19 cellular contexts compared by ENCODE assay signal in genomic region chr6:31718294-31718693, GRCh38. TPM values are rescaled to one million over a fixed set of nuclear protein-coding genes. Genes with fewer than 3 reads are reported as not detected.
DNase-seq lines count a peak whose midpoint lies in the region; ATAC-seq and TF ChIP-seq lines count a peak whose summit lies in the region.
"Had no signal": no experiment of that assay in that cellular context is flagged by ENCODE, and none has a peak within 500 bp of the region (broad histone marks: within the 10 kb centered on the region; RNA-seq: fewer than 3 reads in every experiment).

No MANE protein-coding gene starts in this region.

- no peak overlapping the region for H2AK5ac ChIP-seq in mesenchymal stem cell (ENCODE audit: low read length, severe bottlenecking)

- POLR2A ChIA-PET in WTC11 (lab: Charles Lee), result no interaction called here

- CTCF ChIA-PET in WTC11 (lab: Charles Lee), result no interaction called here

- no peak overlapping the region for H2BK15ac ChIP-seq in mesenchymal stem cell (ENCODE audit: low read depth, poor library complexity, severe bottlenecking)

- H3K14ac ChIP-seq in mesenchymal stem cell (ENCODE audit: low read length in 2 of 2), result no peak overlapping the region

- no peak overlapping the region for H3K18ac ChIP-seq in mesenchymal stem cell (ENCODE audit: low read depth in 1 of 2, low read length in 2 of 2)

- no peaks in the 10 kb centered on the region for H3K79me1 ChIP-seq in mesenchymal stem cell (replicated peaks; ENCODE audit: low read length, poor library complexity, severe bottlenecking)

- no peak overlapping the region for H2BK5ac ChIP-seq in mesenchymal stem cell (ENCODE audit: low read depth, low read length, poor library complexity, severe bottlenecking)

- H2BK12ac ChIP-seq in mesenchymal stem cell (ENCODE audit: low read length in 2 of 2), result peak overlapping the region in 1 of 2 experiments; percentile 7

- no peak overlapping the region for H3K4me3 ChIP-seq in mesenchymal stem cell (ENCODE audit: insufficient read depth in 1 of 2, low read depth in 1 of 2, low read length in 2 of 2)
- H3K4me3 ChIP-seq: testis had no signal

- H3K9me3 ChIP-seq in mesenchymal stem cell (ENCODE audit: control insufficient read depth, low read length), result no peaks in the 10 kb centered on the region
- H3K9me3 ChIP-seq: neutrophil, testis had no signal

- H3K4me2 ChIP-seq in mesenchymal stem cell (ENCODE audit: low read length, poor library complexity, severe bottlenecking), result no peak overlapping the region

- H3K23ac ChIP-seq in mesenchymal stem cell (ENCODE audit: low read length in 2 of 2), result no peak overlapping the region

- H3K27ac ChIP-seq in 22Rv1 (peak overlapping the region; percentile 90), mesenchymal stem cell (ENCODE audit: low read length, poor library complexity, severe bottlenecking) (no peak overlapping the region)
- H3K27ac ChIP-seq: neutrophil, testis had no signal

- no peak overlapping the region for H3K9ac ChIP-seq in mesenchymal stem cell (ENCODE audit: low read length)

- H3K36me3 ChIP-seq in mesenchymal stem cell (ENCODE audit: control insufficient read depth in 1 of 2, insufficient read depth in 2 of 2, low read depth in 1 of 2, low read length in 2 of 2), result no peaks in the 10 kb centered on the region
- H3K36me3 ChIP-seq: neutrophil had no signal

- H3K36me3 Mint-ChIP-seq in WTC11, result no peaks in the 10 kb centered on the region

- no peak overlapping the region for H4K8ac ChIP-seq in mesenchymal stem cell (ENCODE audit: low read length)

- H3K4me3 Mint-ChIP-seq in WTC11, result peak overlapping the region; percentile 13; the same call in 1 of the 2 replicates

- no peak overlapping the region for H2BK120ac ChIP-seq in mesenchymal stem cell (ENCODE audit: low read depth, low read length)

- peak; percentile 11 for ATAC-seq in WTC11
- ATAC-seq in HG03432 (IDR thresholded peaks at IDR 0.05; ENCODE audit: unreplicated experiment), result no peak
- no peak for ATAC-seq in HG02571 (IDR thresholded peaks at IDR 0.05; ENCODE audit: unreplicated experiment)
- ATAC-seq in GM21515 (IDR thresholded peaks at IDR 0.05; ENCODE audit: unreplicated experiment), result no peak
- no peak for ATAC-seq in GM18873 (IDR thresholded peaks at IDR 0.05; ENCODE audit: low FRiP score, unreplicated experiment)

- H3K4ac ChIP-seq in mesenchymal stem cell (ENCODE audit: low read depth in 1 of 2, low read length in 2 of 2), result no peak overlapping the region

- peaks cover 4% of the 10 kb centered on the region; the same call in 1 of the 2 replicates for H3K27me3 Mint-ChIP-seq in WTC11 (ENCODE audit: low read depth)

- H3K4me1 ChIP-seq in mesenchymal stem cell (ENCODE audit: control insufficient read depth, insufficient read depth, low read depth, low read length), result peaks cover 4% of the 10 kb centered on the region

- H3K27ac Mint-ChIP-seq in WTC11, result no peak overlapping the region

- H3K4me1 Mint-ChIP-seq in WTC11, result peaks cover 32% of the 10 kb centered on the region

- 100% methylated on average over 1 of the region's 1 CpG for WGBS in mesenchymal stem cell

- peak overlapping the region; percentile 16 for H4K91ac ChIP-seq in mesenchymal stem cell (ENCODE audit: low read length)

- DNase-seq in NCI-H1105 (lab: John Stamatoyannopoulos, UW), result peak; percentile 19
- DNase-seq in WTC11 (ENCODE audit: low spot score), result no peak
- DNase-seq in mesenchymal stem cell, result no peak
- DNase-seq: activated CD4-positive, alpha-beta T cell treated with anti-CD3 and anti-CD28 coated beads, Interleukin-2, amount 50 U/mL, for 1 hour; activated gamma-delta T cell; DMS 273 treated with DMSO at 0.1 percent for 48 hours; glutamatergic neuron; Kasumi-1; NCI-H2171; testis had no signal

- H3K27me3 ChIP-seq in mesenchymal stem cell (ENCODE audit: control insufficient read depth in 1 of 2, insufficient read depth in 1 of 2, low read length in 2 of 2), result peaks cover 10 to 29% of the 10 kb centered on the region in 2 experiments
- H3K27me3 ChIP-seq: testis had no signal

- TF ChIP-seq CTCF in 22Rv1 (IDR thresholded peaks at IDR 0.05), result no peak
- TF ChIP-seq CTCF in WTC11 (IDR thresholded peaks at IDR 0.05), result no peak

- H2AFZ ChIP-seq in mesenchymal stem cell (ENCODE audit: low read depth, low read length), result no peak overlapping the region

- no peaks in the 10 kb centered on the region for H3K9me3 Mint-ChIP-seq in WTC11

TF ChIP-seq in WTC11, 78 proteins besides CTCF, POLR2A, EP300 and RAD21 (continues in another document):
- TF ChIP-seq MLX (CRISPR knock-in tag; IDR thresholded peaks at IDR 0.05) (no peak), JAZF1 (CRISPR knock-in tag; IDR thresholded peaks at IDR 0.05) (no peak), ZNF532 (CRISPR knock-in tag; IDR thresholded peaks at IDR 0.05; ENCODE audit: borderline replicate concordance) (no peak), ZNF416 (CRISPR knock-in tag; IDR thresholded peaks at IDR 0.05) (no peak), ZBTB21 (CRISPR knock-in tag; IDR thresholded peaks at IDR 0.05; ENCODE audit: borderline replicate concordance) (no peak)

RNA-seq across cellular contexts. Expression of gene LY6G6D, which starts 3.1 kb away (rescaled TPM):
- total RNA-seq in WTC11 (2021), result not detected in 3 replicates
- not detected for polyA plus RNA-seq in mesenchymal stem cell (2013, experiment 1 of 2)
- not detected for polyA plus RNA-seq in mesenchymal stem cell (2013, experiment 2 of 2)
- total RNA-seq: A673; liver; T-helper 1 cell treated with Interleukin-12 subunit alpha and Interleukin-12 subunit beta and Interleukin-4 antibody, amounts not matched to agents 30 ng/mL and 1 ng/mL, for 36 hours; testis had no signal
- polyA plus RNA-seq: liver had no signal

RNA-seq across cellular contexts. Expression of gene LY6G6C, which starts 3.3 kb away (rescaled TPM):
- 0.21 to 0.35 TPM in 2 of 3 replicates, not detected in the other for total RNA-seq in WTC11 (2021)
- polyA plus RNA-seq in mesenchymal stem cell (2013, experiment 1 of 2), result 0.07 TPM
- polyA plus RNA-seq in mesenchymal stem cell (2013, experiment 2 of 2), result 0.10 TPM
- total RNA-seq: liver; T-helper 1 cell treated with Interleukin-12 subunit alpha and Interleukin-12 subunit beta and Interleukin-4 antibody, amounts not matched to agents 30 ng/mL and 1 ng/mL, for 36 hours had no signal
- polyA plus RNA-seq: liver had no signal

RNA-seq across cellular contexts. Expression of gene MPIG6B, which starts 4.9 kb away (rescaled TPM):
- 0.09 to 0.11 TPM (median 0.11 TPM) in 3 replicates for total RNA-seq in WTC11 (2021)
- not detected for polyA plus RNA-seq in mesenchymal stem cell (2013, experiment 1 of 2)
- polyA plus RNA-seq in mesenchymal stem cell (2013, experiment 2 of 2), result not detected
- total RNA-seq: A673; T-helper 1 cell treated with Interleukin-12 subunit alpha and Interleukin-12 subunit beta and Interleukin-4 antibody, amounts not matched to agents 30 ng/mL and 1 ng/mL, for 36 hours had no signal

RNA-seq across cellular contexts. Expression of gene DDAH2, which starts 10.8 kb away (rescaled TPM):
- 62.2 to 67.3 TPM (median 65.8 TPM) in 3 replicates for total RNA-seq in WTC11 (2021)
- polyA plus RNA-seq in mesenchymal stem cell (2013, experiment 1 of 2), result 52.2 TPM
- 53.8 TPM for polyA plus RNA-seq in mesenchymal stem cell (2013, experiment 2 of 2)

RNA-seq across cellular contexts. Expression of gene LY6G6F, which starts 11.6 kb away (rescaled TPM):
- not detected in 3 replicates for total RNA-seq in WTC11 (2021)
- polyA plus RNA-seq in mesenchymal stem cell (2013, experiment 1 of 2), result not detected
- not detected for polyA plus RNA-seq in mesenchymal stem cell (2013, experiment 2 of 2)
- total RNA-seq: A673; T-helper 1 cell treated with Interleukin-12 subunit alpha and Interleukin-12 subunit beta and Interleukin-4 antibody, amounts not matched to agents 30 ng/mL and 1 ng/mL, for 36 hours; testis had no signal
- polyA plus RNA-seq: liver had no signal
